Comparison of ENCODE assay signal across 16 cellular contexts in the genomic region with DNA sequence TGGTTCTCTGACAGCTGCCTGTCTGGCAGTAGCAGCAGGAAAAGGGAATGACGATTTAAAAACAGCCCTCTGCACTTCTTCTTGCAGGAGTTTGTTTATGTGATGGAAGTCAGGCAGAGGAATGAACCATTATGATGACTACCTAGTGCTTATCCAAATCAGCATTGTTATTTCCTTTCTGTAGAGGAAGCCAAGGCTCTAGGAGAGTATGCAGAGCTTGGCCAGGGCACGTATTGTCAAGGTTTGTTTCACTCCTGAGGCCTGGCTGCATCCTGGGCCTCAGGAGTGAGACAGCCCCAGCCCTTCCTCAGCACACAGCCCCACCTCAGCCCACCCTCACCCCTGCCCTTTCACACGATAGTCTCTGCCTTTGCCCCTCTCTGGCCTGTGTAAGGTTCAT.
DNase-seq lines count a peak whose midpoint lies in the region; ATAC-seq and TF ChIP-seq lines count a peak whose summit lies in the region.
"Had no signal": no experiment of that assay in that cellular context is flagged by ENCODE, and none has a peak within 500 bp of the region (broad histone marks: within the 10 kb centered on the region; RNA-seq: fewer than 3 reads in every experiment).

No MANE protein-coding gene starts in this region.

- POLR2A ChIA-PET in Panc1 (lab: Charles Lee) = interaction anchor here (0.5 kb wide), 1 partner anchor 439 kb away, joined by 4 read pairs; no protein-coding TSS in a partner anchor
- POLR2A ChIA-PET in OCI-LY7 (lab: Charles Lee) = no interaction called here

- DNase-seq in GM23248 (peak; percentile 36), Panc1 (ENCODE audit: low read depth, low spot score) (no peak), right cardiac atrium (no peak), spleen (no peak), OCI-LY7 (ENCODE audit: low spot score) (no peak), NAMALWA (ENCODE audit: low spot score) (no peak), suprapubic skin (ENCODE audit: low spot score in 2 of 2) (no peak)
- DNase-seq: activated CD4-positive, alpha-beta T cell treated with anti-CD3 and anti-CD28 coated beads, Interleukin-2, amount 50 U/mL, for 48 hours; anterior cingulate cortex; EL; NK-92 treated with Interleukin-12 subunit alpha and Interleukin-12 subunit beta, amount 100 ng/mL, for 24 hours; pancreas; thyroid gland had no signal

- H3K4me3 ChIP-seq in GM23248 (no peak overlapping the region), Panc1 (ENCODE audit: low read depth in 2 of 2, low read length in 2 of 2) (no peak overlapping the region), right cardiac atrium (ENCODE audit: low read length) (no peak overlapping the region), spleen (no peak overlapping the region), OCI-LY7 (ENCODE audit: low read depth, low read length, poor library complexity, severe bottlenecking) (no peak overlapping the region), suprapubic skin (no peak overlapping the region)
- H3K4me3 ChIP-seq: pancreas, SJSA1, thyroid gland had no signal

- CTCF ChIA-PET in Panc1 (lab: Charles Lee) = no interaction called here
- CTCF ChIA-PET in OCI-LY7 (lab: Charles Lee; ENCODE audit: unreplicated experiment) = no interaction called here

- H3K79me2 ChIP-seq in GM23248 (ENCODE audit: insufficient read depth) (0 out of 2 replicates have a peak, but pooled peaks cover 5% of the 10 kb centered on the region), OCI-LY7 (ENCODE audit: insufficient read depth, low read depth, low read length) (no peaks in the 10 kb centered on the region)

- H3K4me1 ChIP-seq in GM23248 (ENCODE audit: insufficient read depth) (peaks cover 62% of the 10 kb centered on the region), Panc1 (ENCODE audit: control insufficient read depth, insufficient read depth, low read length) (no peaks in the 10 kb centered on the region), right cardiac atrium (ENCODE audit: control insufficient read depth, insufficient read depth, low read length) (no peaks in the 10 kb centered on the region), spleen (peaks cover 0 to 10% (median 2%) of the 10 kb centered on the region in 6 donors), OCI-LY7 (ENCODE audit: insufficient read depth, low read length, poor library complexity, severe bottlenecking) (no peaks in the 10 kb centered on the region), suprapubic skin (no peaks in the 10 kb centered on the region)
- H3K4me1 ChIP-seq: pancreas, thyroid gland had no signal

- WGBS in GM23248 (ENCODE audit: low coverage in 1 of 2, low lambda C conversion rate in 2 of 2, missing lambda C conversion rate in 2 of 2), 2 experiments = 56 to 57% methylated on average over 3 of the region's 3 CpGs
- WGBS in right cardiac atrium = 34% methylated on average over 3 of the region's 3 CpGs
- 49 to 63% (median 57%) methylated on average over 3 of the region's 3 CpGs for WGBS in spleen, 5 donors
- 65% methylated on average over 3 of the region's 3 CpGs for WGBS in suprapubic skin

- in situ Hi-C loops in GM23248 (cut with MboI) (no loop called here), Panc1 (cut with HindIII; ENCODE audit: low pct_unique_long_range_greater_than_20kb, low sequenced_read_pairs) (no loop called here)

- BruUV-seq in Panc1 (replicated peaks; lab: Mats Ljungman, UMichigan) = no TSS peak
- no TSS peak for BruUV-seq in OCI-LY7 (replicated peaks; lab: Mats Ljungman, UMichigan)

- H2AFZ ChIP-seq in GM23248 (no peak overlapping the region), OCI-LY7 (ENCODE audit: low read length) (no peak overlapping the region)

- intact Hi-C loops in Panc1 (cut with micrococcal nuclease; ENCODE audit: unreplicated experiment) = no loop called here
- intact Hi-C loops in right cardiac atrium (cut with DNase I) = no loop called here
- intact Hi-C loops in spleen (cut with DNase I; ENCODE audit: low total_unique reads) = loop anchor here (5.0 kb wide), 1 partner anchor 64 kb away; no protein-coding TSS in a partner anchor
- intact Hi-C loops in OCI-LY7 (cut with micrococcal nuclease; ENCODE audit: unreplicated experiment) = no loop called here

- H3K9me2 ChIP-seq in GM23248 (ENCODE audit: insufficient read depth) (no peaks in the 10 kb centered on the region), OCI-LY7 (ENCODE audit: insufficient read depth, low read length) (no peaks in the 10 kb centered on the region)

- no peak overlapping the region for H3K9ac ChIP-seq in GM23248

- H3K36me3 ChIP-seq in GM23248 (ENCODE audit: low read depth) (peaks cover 90% of the 10 kb centered on the region), Panc1 (ENCODE audit: control insufficient read depth, insufficient read depth, low read length) (no peaks in the 10 kb centered on the region), spleen (no peaks in the 10 kb centered on the region), OCI-LY7 (ENCODE audit: insufficient read depth, low read length) (no peaks in the 10 kb centered on the region), suprapubic skin (peaks cover under 1% of the 10 kb centered on the region)
- H3K36me3 ChIP-seq: pancreas, SJSA1, thyroid gland had no signal

- TF ChIP-seq POLR2A in spleen (IDR thresholded peaks at IDR 0.05) (no peak), suprapubic skin (IDR thresholded peaks at IDR 0.05) (no peak)

- no peak for TF ChIP-seq EP300 in suprapubic skin (IDR thresholded peaks at IDR 0.05)

- H3K27ac ChIP-seq in GM23248 (peak overlapping the region; percentile 92), Panc1 (ENCODE audit: low read length) (no peak overlapping the region), right cardiac atrium (ENCODE audit: low read length) (no peak overlapping the region), spleen (peak overlapping the region in 5 of 8 donors; percentile 7 to 61 (median 22)), OCI-LY7 (ENCODE audit: low read depth, low read length, poor library complexity, severe bottlenecking) (no peak overlapping the region), suprapubic skin (no peak overlapping the region)
- H3K27ac ChIP-seq: pancreas, SJSA1, thyroid gland had no signal

- H3K9me3 ChIP-seq in GM23248 (ENCODE audit: low read depth) = no peaks in the 10 kb centered on the region
- no peaks in the 10 kb centered on the region for H3K9me3 ChIP-seq in Panc1 (ENCODE audit: control insufficient read depth, insufficient read depth, low read depth, low read length)
- H3K9me3 ChIP-seq in right cardiac atrium (ENCODE audit: control insufficient read depth, low read length) = no peaks in the 10 kb centered on the region
- H3K9me3 ChIP-seq in spleen = no peaks in the 10 kb centered on the region
- H3K9me3 ChIP-seq in OCI-LY7 (ENCODE audit: low read length) = no peaks in the 10 kb centered on the region
- H3K9me3 ChIP-seq in suprapubic skin = no peaks in the 10 kb centered on the region
- H3K9me3 ChIP-seq: pancreas, SJSA1, thyroid gland had no signal

- TF ChIP-seq CTCF in Panc1 (IDR thresholded peaks at IDR 0.05) (no peak), spleen (IDR thresholded peaks at IDR 0.05 in 8 of 11, conservative IDR thresholded peaks at IDR 0.05 in 3 of 11) (no peak), OCI-LY7 (conservative IDR thresholded peaks at IDR 0.05; ENCODE audit: low read length) (no peak), suprapubic skin (IDR thresholded peaks at IDR 0.05) (no peak)

- H3F3A ChIP-seq in GM23248 (ENCODE audit: insufficient read depth) = peaks cover 99% of the 10 kb centered on the region

- peak; percentile 60; the same call in 1 of the 2 replicates for ATAC-seq in Panc1
- ATAC-seq in right cardiac atrium = peak; percentile 51 to 83
- no peak for ATAC-seq in HG02840 (IDR thresholded peaks at IDR 0.05; ENCODE audit: low FRiP score, unreplicated experiment)
- ATAC-seq: activated T-helper 17 cell treated with anti-CD3 and anti-CD28 coated beads, Interleukin-2, amount 50 U/mL, for 72 hours; pancreas had no signal

- H3K27me3 ChIP-seq in GM23248 (replicated peaks; ENCODE audit: insufficient read depth) (no peaks in the 10 kb centered on the region), Panc1 (ENCODE audit: control insufficient read depth, insufficient read depth, low read length) (no peaks in the 10 kb centered on the region; the same call in 1 of the 2 replicates), right cardiac atrium (ENCODE audit: control insufficient read depth, insufficient read depth) (no peaks in the 10 kb centered on the region), spleen (replicated peaks in 1 of 7) (peaks cover 0 to 11% (median 0%) of the 10 kb centered on the region in 7 donors), suprapubic skin (no peaks in the 10 kb centered on the region)
- H3K27me3 ChIP-seq: SJSA1, thyroid gland had no signal

- H4K20me1 ChIP-seq in GM23248 (ENCODE audit: insufficient read depth) (no peaks in the 10 kb centered on the region), OCI-LY7 (ENCODE audit: insufficient read depth, low read length) (no peaks in the 10 kb centered on the region)

- H3K4me2 ChIP-seq in GM23248 (ENCODE audit: unreplicated experiment) = no peak overlapping the region
- no peak overlapping the region for H3K4me2 ChIP-seq in OCI-LY7 (ENCODE audit: low read length)

Comparison
In these comparisons a context has a peak if more than half of its experiments do, and no peak if none do; other contexts are left out.
1. H3K27ac ChIP-seq: peak in GM23248 (single experiment) and spleen (5 of 8); none in Panc1 (single experiment), right cardiac atrium (single experiment), OCI-LY7 (single experiment) and suprapubic skin (single experiment).